Comparison of ENCODE assay signal across 1 cellular context in the genomic region with DNA sequence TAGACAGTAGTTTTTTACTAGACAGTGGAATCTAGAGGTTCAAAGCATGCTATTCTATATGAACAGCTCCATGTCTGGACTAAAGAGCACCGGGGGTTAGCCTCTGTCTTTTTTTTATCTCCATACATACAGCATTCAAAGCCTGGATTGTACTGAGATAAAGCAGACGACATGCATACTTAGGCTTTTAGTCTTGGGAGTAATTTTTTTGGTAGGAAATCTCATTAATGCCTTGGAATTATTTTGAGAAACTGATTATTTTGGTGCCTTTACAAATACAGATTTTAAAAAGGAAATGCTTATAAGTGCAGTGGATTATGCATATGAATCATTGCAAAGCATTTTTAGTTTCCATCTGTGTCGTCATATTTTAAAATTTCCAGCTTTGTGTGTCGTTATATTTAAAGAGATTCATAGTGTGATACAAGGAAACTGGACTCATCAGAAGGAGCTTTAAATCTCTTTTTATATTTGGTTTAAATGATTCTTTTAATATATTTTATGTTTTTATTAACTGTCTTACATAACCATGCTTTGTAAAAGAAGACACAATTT.
TF ChIP-seq lines count a peak whose summit lies in the region.

No MANE protein-coding gene starts in this region.

TF ChIP-seq in SK-N-SH, 30 proteins besides CTCF, POLR2A, EP300 and RAD21 (continued from another document):
- TF ChIP-seq, protein P1, sequence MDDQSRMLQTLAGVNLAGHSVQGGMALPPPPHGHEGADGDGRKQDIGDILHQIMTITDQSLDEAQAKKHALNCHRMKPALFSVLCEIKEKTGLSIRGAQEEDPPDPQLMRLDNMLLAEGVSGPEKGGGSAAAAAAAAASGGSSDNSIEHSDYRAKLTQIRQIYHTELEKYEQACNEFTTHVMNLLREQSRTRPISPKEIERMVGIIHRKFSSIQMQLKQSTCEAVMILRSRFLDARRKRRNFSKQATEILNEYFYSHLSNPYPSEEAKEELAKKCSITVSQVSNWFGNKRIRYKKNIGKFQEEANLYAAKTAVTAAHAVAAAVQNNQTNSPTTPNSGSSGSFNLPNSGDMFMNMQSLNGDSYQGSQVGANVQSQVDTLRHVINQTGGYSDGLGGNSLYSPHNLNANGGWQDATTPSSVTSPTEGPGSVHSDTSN (IDR thresholded peaks at IDR 0.05): no peak
- TF ChIP-seq GABPA (IDR thresholded peaks at IDR 0.05; ENCODE audit: low read depth) (no peak), FOSL2 (IDR thresholded peaks at IDR 0.05; ENCODE audit: borderline replicate concordance, low read depth) (0 out of 2 replicates have a peak, but pooled peaks have one; percentile 4), GATA2 (CRISPR knock-in tag; IDR thresholded peaks at IDR 0.05) (peak; percentile 40; the same call in 1 of the 2 replicates), POLR2AphosphoS5 (IDR thresholded peaks at IDR 0.05; ENCODE audit: low read depth, low read length) (no peak), SIN3A (IDR thresholded peaks at IDR 0.05; ENCODE audit: borderline replicate concordance, low read depth, low read length) (no peak), RCOR1 (IDR thresholded peaks at IDR 0.05; ENCODE audit: low read length) (0 out of 2 replicates have a peak, but pooled peaks have one; percentile 40), RXRA (IDR thresholded peaks at IDR 0.05; ENCODE audit: borderline replicate concordance, low read depth) (no peak), YY1 (IDR thresholded peaks at IDR 0.05; ENCODE audit: low read depth) (no peak), CHD2 (IDR thresholded peaks at IDR 0.05; ENCODE audit: low read length, partially characterized antibody) (peak; percentile 42), MEF2A (IDR thresholded peaks at IDR 0.05; ENCODE audit: borderline replicate concordance, low read depth) (no peak), NFIC (IDR thresholded peaks at IDR 0.05; ENCODE audit: borderline replicate concordance) (no peak), NRF1 (IDR thresholded peaks at IDR 0.05; ENCODE audit: low read depth, low read length) (no peak), ELF1 (IDR thresholded peaks at IDR 0.05) (no peak), RFX5 (IDR thresholded peaks at IDR 0.05; ENCODE audit: low read length) (no peak), FOXM1 (IDR thresholded peaks at IDR 0.05; ENCODE audit: low read depth) (0 out of 2 replicates have a peak, but pooled peaks have one; percentile 9), EZH2phosphoT487 (IDR thresholded peaks at IDR 0.05; ENCODE audit: borderline replicate concordance, low read depth) (no peak), TEAD4 (IDR thresholded peaks at IDR 0.05; ENCODE audit: borderline replicate concordance, insufficient read depth) (no peak), SMC3 (IDR thresholded peaks at IDR 0.05; ENCODE audit: low read depth, low read length) (no peak), TCF12 (IDR thresholded peaks at IDR 0.05) (peak; percentile 50), MXI1 (IDR thresholded peaks at IDR 0.05; ENCODE audit: low read depth, low read length) (no peak; the same call in 1 of the 2 replicates), TAF1 (IDR thresholded peaks at IDR 0.05; ENCODE audit: borderline replicate concordance, low read depth, low read length) (no peak)
- TF ChIP-seq, protein P2, sequence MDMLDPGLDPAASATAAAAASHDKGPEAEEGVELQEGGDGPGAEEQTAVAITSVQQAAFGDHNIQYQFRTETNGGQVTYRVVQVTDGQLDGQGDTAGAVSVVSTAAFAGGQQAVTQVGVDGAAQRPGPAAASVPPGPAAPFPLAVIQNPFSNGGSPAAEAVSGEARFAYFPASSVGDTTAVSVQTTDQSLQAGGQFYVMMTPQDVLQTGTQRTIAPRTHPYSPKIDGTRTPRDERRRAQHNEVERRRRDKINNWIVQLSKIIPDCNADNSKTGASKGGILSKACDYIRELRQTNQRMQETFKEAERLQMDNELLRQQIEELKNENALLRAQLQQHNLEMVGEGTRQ (IDR thresholded peaks at IDR 0.05; ENCODE audit: borderline replicate concordance, low read depth, low read length): no peak
- TF ChIP-seq, protein P3, sequence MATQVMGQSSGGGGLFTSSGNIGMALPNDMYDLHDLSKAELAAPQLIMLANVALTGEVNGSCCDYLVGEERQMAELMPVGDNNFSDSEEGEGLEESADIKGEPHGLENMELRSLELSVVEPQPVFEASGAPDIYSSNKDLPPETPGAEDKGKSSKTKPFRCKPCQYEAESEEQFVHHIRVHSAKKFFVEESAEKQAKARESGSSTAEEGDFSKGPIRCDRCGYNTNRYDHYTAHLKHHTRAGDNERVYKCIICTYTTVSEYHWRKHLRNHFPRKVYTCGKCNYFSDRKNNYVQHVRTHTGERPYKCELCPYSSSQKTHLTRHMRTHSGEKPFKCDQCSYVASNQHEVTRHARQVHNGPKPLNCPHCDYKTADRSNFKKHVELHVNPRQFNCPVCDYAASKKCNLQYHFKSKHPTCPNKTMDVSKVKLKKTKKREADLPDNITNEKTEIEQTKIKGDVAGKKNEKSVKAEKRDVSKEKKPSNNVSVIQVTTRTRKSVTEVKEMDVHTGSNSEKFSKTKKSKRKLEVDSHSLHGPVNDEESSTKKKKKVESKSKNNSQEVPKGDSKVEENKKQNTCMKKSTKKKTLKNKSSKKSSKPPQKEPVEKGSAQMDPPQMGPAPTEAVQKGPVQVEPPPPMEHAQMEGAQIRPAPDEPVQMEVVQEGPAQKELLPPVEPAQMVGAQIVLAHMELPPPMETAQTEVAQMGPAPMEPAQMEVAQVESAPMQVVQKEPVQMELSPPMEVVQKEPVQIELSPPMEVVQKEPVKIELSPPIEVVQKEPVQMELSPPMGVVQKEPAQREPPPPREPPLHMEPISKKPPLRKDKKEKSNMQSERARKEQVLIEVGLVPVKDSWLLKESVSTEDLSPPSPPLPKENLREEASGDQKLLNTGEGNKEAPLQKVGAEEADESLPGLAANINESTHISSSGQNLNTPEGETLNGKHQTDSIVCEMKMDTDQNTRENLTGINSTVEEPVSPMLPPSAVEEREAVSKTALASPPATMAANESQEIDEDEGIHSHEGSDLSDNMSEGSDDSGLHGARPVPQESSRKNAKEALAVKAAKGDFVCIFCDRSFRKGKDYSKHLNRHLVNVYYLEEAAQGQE (IDR thresholded peaks at IDR 0.05; ENCODE audit: low read depth, low read length): no peak
- TF ChIP-seq, protein P4, sequence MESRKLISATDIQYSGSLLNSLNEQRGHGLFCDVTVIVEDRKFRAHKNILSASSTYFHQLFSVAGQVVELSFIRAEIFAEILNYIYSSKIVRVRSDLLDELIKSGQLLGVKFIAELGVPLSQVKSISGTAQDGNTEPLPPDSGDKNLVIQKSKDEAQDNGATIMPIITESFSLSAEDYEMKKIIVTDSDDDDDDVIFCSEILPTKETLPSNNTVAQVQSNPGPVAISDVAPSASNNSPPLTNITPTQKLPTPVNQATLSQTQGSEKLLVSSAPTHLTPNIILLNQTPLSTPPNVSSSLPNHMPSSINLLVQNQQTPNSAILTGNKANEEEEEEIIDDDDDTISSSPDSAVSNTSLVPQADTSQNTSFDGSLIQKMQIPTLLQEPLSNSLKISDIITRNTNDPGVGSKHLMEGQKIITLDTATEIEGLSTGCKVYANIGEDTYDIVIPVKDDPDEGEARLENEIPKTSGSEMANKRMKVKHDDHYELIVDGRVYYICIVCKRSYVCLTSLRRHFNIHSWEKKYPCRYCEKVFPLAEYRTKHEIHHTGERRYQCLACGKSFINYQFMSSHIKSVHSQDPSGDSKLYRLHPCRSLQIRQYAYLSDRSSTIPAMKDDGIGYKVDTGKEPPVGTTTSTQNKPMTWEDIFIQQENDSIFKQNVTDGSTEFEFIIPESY (IDR thresholded peaks at IDR 0.05; ENCODE audit: borderline replicate concordance, low read depth): no peak
- TF ChIP-seq, protein P5, sequence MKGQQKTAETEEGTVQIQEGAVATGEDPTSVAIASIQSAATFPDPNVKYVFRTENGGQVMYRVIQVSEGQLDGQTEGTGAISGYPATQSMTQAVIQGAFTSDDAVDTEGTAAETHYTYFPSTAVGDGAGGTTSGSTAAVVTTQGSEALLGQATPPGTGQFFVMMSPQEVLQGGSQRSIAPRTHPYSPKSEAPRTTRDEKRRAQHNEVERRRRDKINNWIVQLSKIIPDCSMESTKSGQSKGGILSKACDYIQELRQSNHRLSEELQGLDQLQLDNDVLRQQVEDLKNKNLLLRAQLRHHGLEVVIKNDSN (IDR thresholded peaks at IDR 0.05; ENCODE audit: borderline replicate concordance, low read depth): no peak
- TF ChIP-seq, protein P6, sequence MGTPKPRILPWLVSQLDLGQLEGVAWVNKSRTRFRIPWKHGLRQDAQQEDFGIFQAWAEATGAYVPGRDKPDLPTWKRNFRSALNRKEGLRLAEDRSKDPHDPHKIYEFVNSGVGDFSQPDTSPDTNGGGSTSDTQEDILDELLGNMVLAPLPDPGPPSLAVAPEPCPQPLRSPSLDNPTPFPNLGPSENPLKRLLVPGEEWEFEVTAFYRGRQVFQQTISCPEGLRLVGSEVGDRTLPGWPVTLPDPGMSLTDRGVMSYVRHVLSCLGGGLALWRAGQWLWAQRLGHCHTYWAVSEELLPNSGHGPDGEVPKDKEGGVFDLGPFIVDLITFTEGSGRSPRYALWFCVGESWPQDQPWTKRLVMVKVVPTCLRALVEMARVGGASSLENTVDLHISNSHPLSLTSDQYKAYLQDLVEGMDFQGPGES (IDR thresholded peaks at IDR 0.05; ENCODE audit: low read depth, low read length): no peak
TF ChIP-seq in SK-N-SH: peak in this region for 6.
